Comparison of ENCODE assay signal across 31 cellular contexts in genomic region chr2:26630235-26630634, GRCh38. TPM values are rescaled to one million over a fixed set of nuclear protein-coding genes. Genes with fewer than 3 reads are reported as not detected.
"Had no signal": no experiment of that assay in that cellular context is flagged by ENCODE, and none has a peak within 500 bp of the region (broad histone marks: within the 10 kb centered on the region; RNA-seq: fewer than 3 reads in every experiment).

No MANE protein-coding gene starts in this region.

- H3K36me3 ChIP-seq: breast epithelium, esophagus squamous epithelium, heart right ventricle, neutrophil, prostate gland, tibial nerve had no signal

- H3K27ac ChIP-seq: breast epithelium, esophagus squamous epithelium, heart right ventricle, neutrophil, prostate gland, skin epidermis, tibial nerve had no signal

- H3K36me3 Mint-ChIP-seq: memory B cell; naive thymus-derived CD8-positive, alpha-beta T cell; stimulated activated naive B cell treated with anti-CD40 and anti-IgM and Interleukin-4, amounts not matched to agents 10 μg/mL and 1 μg/mL and 100 μg/mL, for 72 hours had no signal

- DNase-seq: activated CD4-positive, alpha-beta T cell treated with anti-CD3 and anti-CD28 coated beads for 36 hours; activated CD4-positive, CD25-positive, alpha-beta regulatory T cell; activated naive CD4-positive, alpha-beta T cell treated with Interleukin-2 at 50 U/mL for 16 hours; activated T-cell treated with anti-CD3 and anti-CD28 coated beads for 4 hours; activated T-cell treated with anti-CD3 and anti-CD28 coated beads, Interleukin-2, amount 50 U/mL, for 72 hours; amniotic stem cell; central memory CD4-positive, alpha-beta T cell; esophagus squamous epithelium; foreskin melanocyte; heart right ventricle; naive thymus-derived CD8-positive, alpha-beta T cell; retina; stimulated activated CD4-positive, alpha-beta T cell treated with anti-CD3 and anti-CD28 coated beads, Interleukin-4, amount 100 ng/mL, for 4 hours; stimulated activated CD8-positive, alpha-beta memory T cell treated with anti-CD3 and anti-CD28 coated beads, Interleukin-4, amount 100 ng/mL, for 48 hours; stimulated activated naive B cell treated with anti-CD40 and anti-IgM and Interleukin-4, amounts not matched to agents 10 μg/mL and 1 μg/mL and 100 μg/mL, for 72 hours; T-helper 17 cell; T1000 had no signal

- H3K9me3 ChIP-seq: breast epithelium, esophagus squamous epithelium, heart right ventricle, neutrophil, prostate gland, tibial nerve had no signal

- H3K27me3 ChIP-seq: breast epithelium, tibial nerve had no signal

- H3K4me3 Mint-ChIP-seq: activated CD4-positive, alpha-beta T cell treated with anti-CD3 and anti-CD28 coated beads for 36 hours; activated T-cell treated with anti-CD3 and anti-CD28 coated beads, Interleukin-2, amount 50 U/mL, for 72 hours; dendritic cell treated with granulocyte-macrophage colony-stimulating factor and Interleukin-4, amounts not matched to agents 40 ng/mL and 50 ng/mL, for 4 days; memory B cell; naive thymus-derived CD8-positive, alpha-beta T cell; stimulated activated naive B cell treated with anti-CD40 and anti-IgM and Interleukin-4, amounts not matched to agents 10 μg/mL and 1 μg/mL and 100 μg/mL, for 72 hours; T-helper 17 cell had no signal

- H3K4me1 Mint-ChIP-seq: activated CD4-positive, alpha-beta T cell treated with anti-CD3 and anti-CD28 coated beads for 36 hours; memory B cell; naive thymus-derived CD8-positive, alpha-beta T cell; stimulated activated naive B cell treated with anti-CD40 and anti-IgM and Interleukin-4, amounts not matched to agents 10 μg/mL and 1 μg/mL and 100 μg/mL, for 72 hours had no signal

- ATAC-seq: activated CD4-positive, alpha-beta T cell treated with anti-CD3 and anti-CD28 coated beads for 36 hours; activated T-cell treated with anti-CD3 and anti-CD28 coated beads, Interleukin-2, amount 50 U/mL, for 72 hours; heart right ventricle; naive thymus-derived CD8-positive, alpha-beta T cell; sciatic nerve; stimulated activated naive B cell treated with anti-CD40 and anti-IgM and Interleukin-4, amounts not matched to agents 10 μg/mL and 1 μg/mL and 100 μg/mL, for 72 hours; T-helper 17 cell had no signal

- H3K27ac Mint-ChIP-seq: activated CD4-positive, alpha-beta T cell treated with anti-CD3 and anti-CD28 coated beads for 36 hours; activated T-cell treated with anti-CD3 and anti-CD28 coated beads, Interleukin-2, amount 50 U/mL, for 72 hours; dendritic cell treated with granulocyte-macrophage colony-stimulating factor and Interleukin-4, amounts not matched to agents 40 ng/mL and 50 ng/mL, for 4 days; memory B cell; stimulated activated naive B cell treated with anti-CD40 and anti-IgM and Interleukin-4, amounts not matched to agents 10 μg/mL and 1 μg/mL and 100 μg/mL, for 72 hours; T-helper 17 cell had no signal

- H3K9me3 Mint-ChIP-seq: activated T-cell treated with anti-CD3 and anti-CD28 coated beads, Interleukin-2, amount 50 U/mL, for 72 hours; dendritic cell treated with granulocyte-macrophage colony-stimulating factor and Interleukin-4, amounts not matched to agents 40 ng/mL and 50 ng/mL, for 4 days; memory B cell; naive thymus-derived CD8-positive, alpha-beta T cell; stimulated activated naive B cell treated with anti-CD40 and anti-IgM and Interleukin-4, amounts not matched to agents 10 μg/mL and 1 μg/mL and 100 μg/mL, for 72 hours had no signal

- H3K4me1 ChIP-seq: breast epithelium, heart right ventricle, prostate gland, tibial nerve had no signal

- H3K4me3 ChIP-seq: breast epithelium, esophagus squamous epithelium, heart right ventricle, prostate gland, skin epidermis, tibial nerve had no signal

RNA-seq across cellular contexts. Expression of gene CIB4, which starts 10.9 kb away (rescaled TPM):
- total RNA-seq: activated CD4-positive, alpha-beta T cell treated with anti-CD3 and anti-CD28 coated beads for 36 hours; activated T-cell treated with anti-CD3 and anti-CD28 coated beads, Interleukin-2, amount 50 U/mL, for 72 hours; breast epithelium; glomerular endothelial cell; heart right ventricle; kidney epithelial cell; lower leg skin; naive thymus-derived CD8-positive, alpha-beta T cell; osteocyte; sciatic nerve; T-helper 17 cell; temporal lobe; tibial nerve; urinary bladder had no signal
- polyA plus RNA-seq: heart right ventricle; naive thymus-derived CD8-positive, alpha-beta T cell; urinary bladder had no signal
